ENCODE assay signal across 25 cellular contexts in genomic region chr3:73026702-73027101, GRCh38.
"Had no signal": no experiment of that assay in that cellular context is flagged by ENCODE, and none has a peak within 500 bp of the region (broad histone marks: within the 10 kb centered on the region; RNA-seq: fewer than 3 reads in every experiment).

No MANE protein-coding gene starts in this region.

- H3K36me3 ChIP-seq: cardiac muscle cell, heart left ventricle, lower lobe of right lung had no signal

- H3K27me3 Mint-ChIP-seq: activated CD4-positive, alpha-beta T cell treated with anti-CD3 and anti-CD28 coated beads for 36 hours; activated naive CD8-positive, alpha-beta T cell treated with anti-CD3 and anti-CD28 coated beads for 36 hours; naive B cell; stimulated activated naive B cell treated with anti-CD40 and anti-IgM and Interleukin-4, amounts not matched to agents 10 μg/mL and 1 μg/mL and 100 μg/mL, for 72 hours had no signal

- FAIRE-seq: keratinocyte had no signal

- H3K27ac Mint-ChIP-seq: activated CD4-positive, alpha-beta T cell treated with anti-CD3 and anti-CD28 coated beads for 36 hours; activated naive CD8-positive, alpha-beta T cell treated with anti-CD3 and anti-CD28 coated beads for 36 hours; stimulated activated naive B cell treated with anti-CD40 and anti-IgM and Interleukin-4, amounts not matched to agents 10 μg/mL and 1 μg/mL and 100 μg/mL, for 72 hours had no signal

- DNase-seq: activated CD4-positive, alpha-beta T cell treated with anti-CD3 and anti-CD28 coated beads for 36 hours; activated CD4-positive, alpha-beta T cell treated with anti-CD3 and anti-CD28 coated beads, Interleukin-2, amount 50 U/mL, for 4 hours; activated CD8-positive, alpha-beta memory T cell treated with anti-CD3 and anti-CD28 coated beads for 24 hours; activated CD8-positive, alpha-beta memory T cell treated with anti-CD3 and anti-CD28 coated beads, Interleukin-2, amount 50 U/mL, for 4 hours; activated naive CD4-positive, alpha-beta T cell treated with Interleukin-2 at 50 U/mL for 16 hours; activated naive CD8-positive, alpha-beta T cell treated with anti-CD3 and anti-CD28 coated beads for 36 hours; activated T-cell treated with anti-CD3 and anti-CD28 coated beads, Interleukin-2, amount 50 U/mL, for 48 hours; body of pancreas; heart left ventricle; lower lobe of right lung; mesendoderm; naive B cell; nucleus accumbens; posterior cingulate gyrus; stimulated activated CD4-positive, alpha-beta T cell treated with anti-CD3 and anti-CD28 coated beads, Interleukin-15, amount 100 ng/mL, for 24 hours; stimulated activated CD4-positive, alpha-beta T cell treated with anti-CD3 and anti-CD28 coated beads, Interleukin-2, amount 100 ng/mL, for 48 hours; stimulated activated CD8-positive, alpha-beta memory T cell treated with anti-CD3 and anti-CD28 coated beads, Interleukin-4, amount 100 ng/mL, for 48 hours; stimulated activated naive B cell treated with anti-CD40 and anti-IgM and Interleukin-4, amounts not matched to agents 10 μg/mL and 1 μg/mL and 100 μg/mL, for 72 hours; T-helper 1 cell; T-helper 9 cell had no signal

- H3K9me3 Mint-ChIP-seq: naive B cell had no signal

- H3K4me3 ChIP-seq: body of pancreas, cardiac muscle cell, coronary artery, heart left ventricle, lower lobe of right lung, smooth muscle cell had no signal

- H3K27me3 ChIP-seq: body of pancreas, cardiac muscle cell, heart left ventricle had no signal

- H3K4me3 Mint-ChIP-seq: activated CD4-positive, alpha-beta T cell treated with anti-CD3 and anti-CD28 coated beads for 36 hours; activated naive CD8-positive, alpha-beta T cell treated with anti-CD3 and anti-CD28 coated beads for 36 hours; stimulated activated naive B cell treated with anti-CD40 and anti-IgM and Interleukin-4, amounts not matched to agents 10 μg/mL and 1 μg/mL and 100 μg/mL, for 72 hours had no signal

- H3K9me3 ChIP-seq: body of pancreas, heart left ventricle, lower lobe of right lung had no signal

- H3K27ac ChIP-seq: body of pancreas, cardiac muscle cell, coronary artery, epithelial cell of prostate, heart left ventricle, lower lobe of right lung had no signal

- H3K4me2 ChIP-seq: smooth muscle cell had no signal
